12 cellular contexts compared by ENCODE assay signal in genomic region chr3:27715454-27715806, GRCh38. TPM values are rescaled to one million over a fixed set of nuclear protein-coding genes. Genes with fewer than 3 reads are reported as not detected.
DNase-seq lines count a peak whose midpoint lies in the region; ATAC-seq, FAIRE-seq and TF ChIP-seq lines count a peak whose summit lies in the region.
"Had no signal": no experiment of that assay in that cellular context is flagged by ENCODE, and none has a peak within 500 bp of the region (broad histone marks: within the 10 kb centered on the region; RNA-seq: fewer than 3 reads in every experiment).

No MANE protein-coding gene starts in this region.

- WGBS in small intestine, 3 donors, result 3 to 11% (median 11%) methylated on average over 9 to 11 of the region's 11 CpGs

- no peak for TF ChIP-seq CTCF in glutamatergic neuron (IDR thresholded peaks at IDR 0.05; ENCODE audit: partially characterized antibody, unreplicated experiment)

- H3K36me3 Mint-ChIP-seq in activated T-cell treated with anti-CD3 and anti-CD28 coated beads, Interleukin-2, amount 50 U/mL, for 4 hours (ENCODE audit: insufficient read depth), result peaks cover 5% of the 10 kb centered on the region
- no peaks in the 10 kb centered on the region for H3K36me3 Mint-ChIP-seq in glutamatergic neuron (ENCODE audit: unreplicated experiment)
- H3K36me3 Mint-ChIP-seq in stimulated activated effector memory CD8-positive, alpha-beta T cell treated with anti-CD3 and anti-CD28 coated beads, Interleukin-12 subunit alpha, Interleukin-12 subunit beta, amount 100 ng/mL, for 72 hours, result peaks cover 83% of the 10 kb centered on the region

- H3K4me1 Mint-ChIP-seq in activated T-cell treated with anti-CD3 and anti-CD28 coated beads, Interleukin-2, amount 50 U/mL, for 4 hours (ENCODE audit: low read depth), result peaks cover 29% of the 10 kb centered on the region
- peaks cover 20% of the 10 kb centered on the region for H3K4me1 Mint-ChIP-seq in glutamatergic neuron (ENCODE audit: low read depth, unreplicated experiment)
- peaks cover 62% of the 10 kb centered on the region for H3K4me1 Mint-ChIP-seq in stimulated activated effector memory CD8-positive, alpha-beta T cell treated with anti-CD3 and anti-CD28 coated beads, Interleukin-12 subunit alpha, Interleukin-12 subunit beta, amount 100 ng/mL, for 72 hours

- no peak for DNase-seq in activated T-cell treated with anti-CD3 and anti-CD28 coated beads, Interleukin-2, amount 50 U/mL, for 4 hours
- DNase-seq in activated T-cell treated with anti-CD3 and anti-CD28 coated beads for 4 hours (no peak), SW480 (ENCODE audit: low spot score) (peak; percentile 10), glutamatergic neuron (no peak), small intestine (no peak), DMS153 treated with DMSO at 0.1 percent for 48 hours (lab: John Stamatoyannopoulos, UW; ENCODE audit: unreplicated experiment) (no peak), RCC 7860 (ENCODE audit: low spot score) (no peak)
- no peak for DNase-seq in stimulated activated effector memory CD8-positive, alpha-beta T cell treated with anti-CD3 and anti-CD28 coated beads, Interleukin-12 subunit alpha, Interleukin-12 subunit beta, amount 100 ng/mL, for 72 hours (ENCODE audit: low spot score in 2 of 2)
- DNase-seq: NCI-H1092; NCI-H69; stimulated activated naive B cell treated with anti-CD40 and anti-IgM and Interleukin-4, amounts not matched to agents 10 μg/mL and 1 μg/mL and 100 μg/mL, for 72 hours had no signal

- H3K4me3 ChIP-seq in small intestine (ENCODE audit: low read depth in 1 of 2, low read length in 2 of 2), result peak overlapping the region in 1 of 2 donors; percentile 43

- no peak for FAIRE-seq in small intestine (lab: Jason Lieb, UNC)
- FAIRE-seq in RCC 7860 (lab: Jason Lieb, UNC), result no peak
- FAIRE-seq: islet of Langerhans had no signal

- H3K9me3 Mint-ChIP-seq in activated T-cell treated with anti-CD3 and anti-CD28 coated beads, Interleukin-2, amount 50 U/mL, for 4 hours, result no peaks in the 10 kb centered on the region
- peaks cover 6% of the 10 kb centered on the region for H3K9me3 Mint-ChIP-seq in glutamatergic neuron (ENCODE audit: unreplicated experiment)
- H3K9me3 Mint-ChIP-seq in stimulated activated effector memory CD8-positive, alpha-beta T cell treated with anti-CD3 and anti-CD28 coated beads, Interleukin-12 subunit alpha, Interleukin-12 subunit beta, amount 100 ng/mL, for 72 hours, result no peaks in the 10 kb centered on the region
- H3K9me3 Mint-ChIP-seq: stimulated activated naive B cell treated with anti-CD40 and anti-IgM and Interleukin-4, amounts not matched to agents 10 μg/mL and 1 μg/mL and 100 μg/mL, for 72 hours had no signal

- no peaks in the 10 kb centered on the region for H3K9me3 ChIP-seq in small intestine (ENCODE audit: control insufficient read depth, low read depth)

- no peak overlapping the region for H3K27ac ChIP-seq in small intestine (ENCODE audit: low read depth in 1 of 2, low read length in 1 of 2)

- H3K4me3 Mint-ChIP-seq in activated T-cell treated with anti-CD3 and anti-CD28 coated beads, Interleukin-2, amount 50 U/mL, for 4 hours, result peak overlapping the region; percentile 86
- peak overlapping the region; percentile 81 for H3K4me3 Mint-ChIP-seq in glutamatergic neuron (ENCODE audit: unreplicated experiment)
- H3K4me3 Mint-ChIP-seq in stimulated activated effector memory CD8-positive, alpha-beta T cell treated with anti-CD3 and anti-CD28 coated beads, Interleukin-12 subunit alpha, Interleukin-12 subunit beta, amount 100 ng/mL, for 72 hours, result peak overlapping the region; percentile 95

- H3K27me3 ChIP-seq in small intestine (ENCODE audit: control insufficient read depth in 2 of 2, insufficient read depth in 2 of 2, low read length in 2 of 2), result peaks cover 0 to 41% of the 10 kb centered on the region in 2 donors

- H3K27me3 Mint-ChIP-seq in activated T-cell treated with anti-CD3 and anti-CD28 coated beads, Interleukin-2, amount 50 U/mL, for 4 hours (ENCODE audit: low read depth), result peaks cover 52% of the 10 kb centered on the region
- peaks cover 45% of the 10 kb centered on the region for H3K27me3 Mint-ChIP-seq in glutamatergic neuron (ENCODE audit: unreplicated experiment)

- H3K4me1 ChIP-seq in small intestine (ENCODE audit: control insufficient read depth in 2 of 2, insufficient read depth in 1 of 2, low read depth in 1 of 2, low read length in 1 of 2), result peaks cover 5 to 10% of the 10 kb centered on the region in 2 donors

- no peak for ATAC-seq in activated T-cell treated with anti-CD3 and anti-CD28 coated beads, Interleukin-2, amount 50 U/mL, for 4 hours
- ATAC-seq in stimulated activated effector memory CD8-positive, alpha-beta T cell treated with anti-CD3 and anti-CD28 coated beads, Interleukin-12 subunit alpha, Interleukin-12 subunit beta, amount 100 ng/mL, for 72 hours, result no peak

- no peak overlapping the region for H3K27ac Mint-ChIP-seq in glutamatergic neuron (ENCODE audit: unreplicated experiment)
- H3K27ac Mint-ChIP-seq in stimulated activated effector memory CD8-positive, alpha-beta T cell treated with anti-CD3 and anti-CD28 coated beads, Interleukin-12 subunit alpha, Interleukin-12 subunit beta, amount 100 ng/mL, for 72 hours, result peak overlapping the region; percentile 98
- H3K27ac Mint-ChIP-seq: stimulated activated naive B cell treated with anti-CD40 and anti-IgM and Interleukin-4, amounts not matched to agents 10 μg/mL and 1 μg/mL and 100 μg/mL, for 72 hours had no signal

- H3K36me3 ChIP-seq in small intestine (ENCODE audit: control insufficient read depth in 2 of 2, insufficient read depth in 2 of 2, low read length in 2 of 2), result no peaks in the 10 kb centered on the region

RNA-seq across cellular contexts. Expression of gene EOMES, which starts 6.7 kb away (rescaled TPM):
- 1 to 10 TPM; 2.7 to 7.3 (median 6.1) TPM for total RNA-seq in activated T-cell treated with anti-CD3 and anti-CD28 coated beads, Interleukin-2, amount 50 U/mL, for 4 hours
- total RNA-seq in glutamatergic neuron (ENCODE audit: unreplicated experiment), result not detected
- polyA plus RNA-seq in small intestine, result under 1 TPM in 1 of 3 donors, not detected in 2; 0.13 TPM
